Comparison of ENCODE assay signal across 9 cellular contexts in the genomic region with DNA sequence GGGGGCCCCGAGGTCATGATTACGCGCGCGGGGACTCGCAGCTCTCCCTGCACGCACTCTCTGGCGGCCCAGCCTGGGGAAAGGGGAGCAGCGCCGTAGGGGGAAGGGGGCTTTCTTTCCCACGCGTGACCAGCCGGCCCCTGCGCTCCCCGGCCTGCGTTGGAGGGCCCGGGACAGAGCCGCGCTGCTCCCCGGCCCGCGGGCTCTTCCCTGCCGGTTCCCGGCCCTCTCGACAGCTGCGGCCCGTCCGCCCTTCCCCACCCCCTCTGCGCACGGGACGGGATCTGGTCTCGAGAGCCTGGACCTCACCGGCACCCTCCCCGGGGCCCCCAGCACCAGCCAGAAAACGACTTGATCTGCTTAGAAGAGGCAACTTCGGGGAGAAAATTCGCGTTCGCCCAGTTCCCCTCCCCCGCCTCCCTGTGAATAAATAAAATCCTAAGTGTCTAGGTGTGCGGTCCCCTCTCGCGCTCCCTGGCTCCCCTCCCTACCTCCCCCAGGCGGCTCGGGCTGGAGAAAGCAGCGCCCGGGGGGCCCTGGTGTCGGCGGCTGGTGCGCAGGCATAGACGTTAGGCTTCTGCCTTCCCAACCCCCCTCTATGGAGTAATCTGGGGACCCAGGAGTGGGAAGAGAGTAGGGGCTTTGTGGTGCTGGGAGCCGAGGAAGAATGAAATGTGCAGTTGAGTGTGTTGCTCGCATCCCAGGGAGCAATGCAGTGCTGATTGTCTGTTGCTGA. TPM values are rescaled to one million over a fixed set of nuclear protein-coding genes. Genes with fewer than 3 reads are reported as not detected.
DNase-seq lines count a peak whose midpoint lies in the region; ATAC-seq and TF ChIP-seq lines count a peak whose summit lies in the region.
"Had no signal": no experiment of that assay in that cellular context is flagged by ENCODE, and none has a peak within 500 bp of the region (broad histone marks: within the 10 kb centered on the region; RNA-seq: fewer than 3 reads in every experiment).

No MANE protein-coding gene starts in this region.

- H3K27ac ChIP-seq in suprapubic skin: peak overlapping the region; percentile 95

- H3K27me3 ChIP-seq in kidney epithelial cell (ENCODE audit: control insufficient read depth, insufficient read depth, low read length): no peaks in the 10 kb centered on the region
- H3K27me3 ChIP-seq in suprapubic skin: peaks cover 24% of the 10 kb centered on the region

- no peaks in the 10 kb centered on the region for H3K36me3 Mint-ChIP-seq in chondrocyte (ENCODE audit: low read depth)

- H3K4me3 Mint-ChIP-seq in chondrocyte (ENCODE audit: unreplicated experiment): peak overlapping the region; percentile 92

- TF ChIP-seq POLR2A in suprapubic skin (IDR thresholded peaks at IDR 0.05): no peak

- TF ChIP-seq CTCF in AG10803 (conservative IDR thresholded peaks at IDR 0.05; ENCODE audit: low read length) (peak; percentile 30), chondrocyte (IDR thresholded peaks at IDR 0.05) (peak; percentile 67), kidney epithelial cell (IDR thresholded peaks at IDR 0.05; ENCODE audit: insufficient read depth, low read length, poor library complexity, severe bottlenecking) (peak; percentile 55), suprapubic skin (IDR thresholded peaks at IDR 0.05) (no peak)

- no peak for TF ChIP-seq EP300 in suprapubic skin (IDR thresholded peaks at IDR 0.05)

- H3K9me3 Mint-ChIP-seq in chondrocyte (ENCODE audit: low read depth): peaks cover 3% of the 10 kb centered on the region

- DNase-seq in AG10803 (ENCODE audit: low read depth) (no peak), NCI-H1105 treated with DMSO at 0.1 percent for 48 hours (lab: John Stamatoyannopoulos, UW) (peak; percentile 33), chondrocyte (ENCODE audit: low spot score) (peak; percentile 85), kidney epithelial cell (ENCODE audit: low read depth) (no peak), suprapubic skin (ENCODE audit: low spot score in 2 of 2) (peak; percentile 63 to 82)
- no peak for DNase-seq in stimulated activated naive CD4-positive, alpha-beta T cell treated with Interleukin-2 at 50 U/mL for 16 hours (lab: John Stamatoyannopoulos, UW)
- no peak for DNase-seq in activated naive CD4-positive, alpha-beta T cell treated with anti-CD3 and anti-CD28 coated beads, Interleukin-2, amount 50 U/mL, for 16 hours

- H3K27ac Mint-ChIP-seq in chondrocyte (ENCODE audit: unreplicated experiment): peak overlapping the region; percentile 91
- H3K27ac Mint-ChIP-seq: activated naive CD8-positive, alpha-beta T cell had no signal

- no peaks in the 10 kb centered on the region for H3K9me3 ChIP-seq in suprapubic skin

- H3K36me3 ChIP-seq in kidney epithelial cell (ENCODE audit: control insufficient read depth, insufficient read depth, low read length): no peaks in the 10 kb centered on the region
- no peaks in the 10 kb centered on the region for H3K36me3 ChIP-seq in suprapubic skin

- peaks cover 19% of the 10 kb centered on the region for H3K4me1 Mint-ChIP-seq in chondrocyte (ENCODE audit: low read depth)

- no peak for ATAC-seq in HG03280 (IDR thresholded peaks at IDR 0.05; ENCODE audit: unreplicated experiment)

- 3% methylated on average over 28 of the region's 53 CpGs for WGBS in suprapubic skin

- H3K4me3 ChIP-seq in AG10803 (ENCODE audit: low read length) (peak overlapping the region; percentile 81), kidney epithelial cell (ENCODE audit: low read depth, low read length) (peak overlapping the region; percentile 86), suprapubic skin (peak overlapping the region; percentile 75)

- peaks cover 7% of the 10 kb centered on the region for H3K4me1 ChIP-seq in suprapubic skin

- no peaks in the 10 kb centered on the region for H3K27me3 Mint-ChIP-seq in chondrocyte (ENCODE audit: low read depth)

RNA-seq across cellular contexts. Expression of a gene that starts 0.8 kb away (rescaled TPM):
- total RNA-seq in chondrocyte: 11.8 to 23.4 TPM (median 12.1 TPM) in 3 replicates
- total RNA-seq in kidney epithelial cell: 1.8 and 2.9 TPM in 2 replicates
- 1 to 10 TPM; 1.6 to 2.2 (median 1.9) TPM for total RNA-seq in suprapubic skin

Comparison
In these comparisons a context has a peak if more than half of its experiments do, and no peak if none do; other contexts are left out.
1. DNase-seq: peak in NCI-H1105 treated with DMSO at 0.1 percent for 48 hours (single experiment), chondrocyte (single experiment) and suprapubic skin (2 of 2); none in AG10803 (single experiment), kidney epithelial cell (single experiment), stimulated activated naive CD4-positive, alpha-beta T cell treated with Interleukin-2 at 50 U/mL for 16 hours (single experiment) and activated naive CD4-positive, alpha-beta T cell treated with anti-CD3 and anti-CD28 coated beads, Interleukin-2, amount 50 U/mL, for 16 hours (single experiment).
2. CTCF ChIP-seq: peak in AG10803 (single experiment), chondrocyte (single experiment) and kidney epithelial cell (single experiment); none in suprapubic skin (0 of 2).
3. Peak in every context shown above with its lines, with median percentiles within 50 percentile points of each other: H3K4me3 ChIP-seq.